ENCODE assay signal across 1 cellular context in the genomic region with DNA sequence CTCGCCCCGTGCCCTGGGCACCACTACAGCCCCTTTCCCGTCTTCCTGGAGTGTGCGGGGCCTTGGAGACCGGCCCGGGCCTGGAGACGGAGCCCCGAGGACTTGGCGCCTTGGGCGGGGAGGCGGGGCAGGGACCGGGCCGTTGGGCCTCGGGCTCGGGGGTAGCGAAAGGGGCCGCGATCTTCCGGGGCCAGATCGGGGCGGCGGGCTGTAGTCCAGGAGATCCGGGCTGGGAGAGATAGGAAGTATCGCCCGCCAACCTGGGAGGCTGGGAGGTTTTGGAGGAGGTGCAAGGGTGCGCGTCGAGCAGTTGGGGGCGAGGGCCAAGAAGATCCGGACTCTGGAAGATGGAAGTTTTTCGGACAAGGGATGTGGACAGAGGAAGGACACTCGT.
TF ChIP-seq lines count a peak whose summit lies in the region.

No MANE protein-coding gene starts in this region.

TF ChIP-seq in endothelial cell of umbilical vein, 7 proteins besides CTCF, POLR2A, EP300 and RAD21 (continued from another document):
- TF ChIP-seq FOS (IDR thresholded peaks at IDR 0.05; ENCODE audit: borderline replicate concordance, insufficient read depth, low read length) (no peak), MYC (IDR thresholded peaks at IDR 0.05; ENCODE audit: low read depth, low read length) (no peak), JUN (IDR thresholded peaks at IDR 0.05; ENCODE audit: borderline replicate concordance, insufficient read depth, insufficient read length, low read depth) (no peak), POLR2AphosphoS5 (IDR thresholded peaks at IDR 0.05; ENCODE audit: insufficient read depth, low read depth, low read length) (no peak)
